20 cellular contexts compared by ENCODE assay signal in genomic region chr6:72406517-72406916, GRCh38.
DNase-seq lines count a peak whose midpoint lies in the region; ATAC-seq and TF ChIP-seq lines count a peak whose summit lies in the region.
"Had no signal": no experiment of that assay in that cellular context is flagged by ENCODE, and none has a peak within 500 bp of the region (broad histone marks: within the 10 kb centered on the region; RNA-seq: fewer than 3 reads in every experiment).

No MANE protein-coding gene starts in this region.

- H3K4me3 Mint-ChIP-seq in activated T-helper 17 cell treated with anti-CD3 and anti-CD28 coated beads, Interleukin-2, amount 50 U/mL, for 72 hours = no peak overlapping the region
- H3K4me3 Mint-ChIP-seq: CD8-positive, alpha-beta memory T cell; endodermal cell; memory B cell; naive thymus-derived CD8-positive, alpha-beta T cell had no signal

- H3K36me3 ChIP-seq in MM.1S (replicated peaks; ENCODE audit: insufficient read depth, low read length) (no peaks in the 10 kb centered on the region), PC-9 (ENCODE audit: low read depth) (no peaks in the 10 kb centered on the region)

- intact Hi-C loops in PC-9 (cut with micrococcal nuclease; ENCODE audit: unreplicated experiment) = no loop called here

- H3K27me3 ChIP-seq in MM.1S (replicated peaks; ENCODE audit: insufficient read depth, low read length) = no peaks in the 10 kb centered on the region
- no peaks in the 10 kb centered on the region for H3K27me3 ChIP-seq in PC-9 (ENCODE audit: insufficient read depth, low read depth)

- no peaks in the 10 kb centered on the region for H3K9me3 Mint-ChIP-seq in activated T-helper 17 cell treated with anti-CD3 and anti-CD28 coated beads, Interleukin-2, amount 50 U/mL, for 72 hours
- H3K9me3 Mint-ChIP-seq: endodermal cell; memory B cell; naive thymus-derived CD8-positive, alpha-beta T cell had no signal

- H4K20me1 ChIP-seq in MM.1S (ENCODE audit: insufficient read depth, low read length) = no peaks in the 10 kb centered on the region
- no peaks in the 10 kb centered on the region for H4K20me1 ChIP-seq in PC-9 (ENCODE audit: insufficient read depth)

- CTCF ChIA-PET in PC-9 (lab: Charles Lee) = no interaction called here

- H3K27ac ChIP-seq in MM.1S (ENCODE audit: low read length) = no peak overlapping the region
- no peak overlapping the region for H3K27ac ChIP-seq in PC-9

- H3K9me2 ChIP-seq in MM.1S (replicated peaks; ENCODE audit: insufficient read depth, low read length) = no peaks in the 10 kb centered on the region
- H3K9me2 ChIP-seq in PC-9 (ENCODE audit: insufficient read depth) = no peaks in the 10 kb centered on the region

- H3K4me3 ChIP-seq in MM.1S (ENCODE audit: low read length) (no peak overlapping the region), PC-9 (no peak overlapping the region)

- H3K79me2 ChIP-seq in MM.1S (ENCODE audit: low read length) (no peaks in the 10 kb centered on the region), PC-9 (ENCODE audit: low read depth) (no peaks in the 10 kb centered on the region)

- no peak for TF ChIP-seq CTCF in MM.1S (IDR thresholded peaks at IDR 0.05; ENCODE audit: low read length)
- no peak for TF ChIP-seq CTCF in PC-9 (conservative IDR thresholded peaks at IDR 0.05)

- H3F3A ChIP-seq in MM.1S (ENCODE audit: insufficient read depth, low read length) = no peaks in the 10 kb centered on the region; the same call in 1 of the 2 replicates
- H3F3A ChIP-seq in PC-9 (ENCODE audit: insufficient read depth, low read depth) = no peaks in the 10 kb centered on the region

- H3K4me1 Mint-ChIP-seq in activated T-helper 17 cell treated with anti-CD3 and anti-CD28 coated beads, Interleukin-2, amount 50 U/mL, for 72 hours = no peaks in the 10 kb centered on the region
- H3K4me1 Mint-ChIP-seq: CD8-positive, alpha-beta memory T cell; endodermal cell; naive thymus-derived CD8-positive, alpha-beta T cell had no signal

- peaks cover 6% of the 10 kb centered on the region for H3K27me3 Mint-ChIP-seq in activated T-helper 17 cell treated with anti-CD3 and anti-CD28 coated beads, Interleukin-2, amount 50 U/mL, for 72 hours
- H3K27me3 Mint-ChIP-seq: memory B cell had no signal

- H2AFZ ChIP-seq in MM.1S (ENCODE audit: low read length) (peak overlapping the region; percentile 18; the same call in 1 of the 2 replicates), PC-9 (no peak overlapping the region)

- peak; percentile 47 for DNase-seq in MM.1S
- DNase-seq in NCI-H524 (lab: John Stamatoyannopoulos, UW) = no peak
- DNase-seq in GOT3 (lab: John Stamatoyannopoulos, UW) = no peak
- DNase-seq in PC-9 = no peak
- DNase-seq: activated naive CD4-positive, alpha-beta T cell treated with Interleukin-2 at 50 U/mL for 16 hours; aorta; CD8-positive, alpha-beta memory T cell; DMS79 treated with DMSO at 0.1 percent for 48 hours; endodermal cell; naive thymus-derived CD8-positive, alpha-beta T cell; NCI-H1092 treated with DMSO at 0.1 percent for 48 hours; NCI-H2171; NCI-H82; posterior cingulate gyrus; stimulated activated CD4-positive, alpha-beta T cell treated with anti-CD3 and anti-CD28 coated beads, Interleukin-4, amount 100 ng/mL, for 1 hour had no signal

- BruUV-seq in PC-9 (replicated peaks; lab: Mats Ljungman, UMichigan) = no TSS peak

- POLR2A ChIA-PET in PC-9 (lab: Charles Lee; ENCODE audit: unreplicated experiment) = no interaction called here

- H3K27ac Mint-ChIP-seq in activated T-helper 17 cell treated with anti-CD3 and anti-CD28 coated beads, Interleukin-2, amount 50 U/mL, for 72 hours = no peak overlapping the region
- H3K27ac Mint-ChIP-seq: endodermal cell; memory B cell; naive thymus-derived CD8-positive, alpha-beta T cell had no signal

- peak overlapping the region; percentile 25; the same call in 1 of the 2 replicates for H3K4me2 ChIP-seq in MM.1S (ENCODE audit: low read depth, low read length)
- H3K4me2 ChIP-seq in PC-9 = no peak overlapping the region

- H3K36me3 Mint-ChIP-seq in activated T-helper 17 cell treated with anti-CD3 and anti-CD28 coated beads, Interleukin-2, amount 50 U/mL, for 72 hours (ENCODE audit: low read depth) = no peaks in the 10 kb centered on the region
- H3K36me3 Mint-ChIP-seq: CD8-positive, alpha-beta memory T cell; memory B cell; naive thymus-derived CD8-positive, alpha-beta T cell had no signal

- no peak overlapping the region for H3K9ac ChIP-seq in MM.1S (ENCODE audit: low read length)

- ATAC-seq in GM18907 (IDR thresholded peaks at IDR 0.05; ENCODE audit: unreplicated experiment) (peak; percentile 65), GM21528 (IDR thresholded peaks at IDR 0.05; ENCODE audit: low FRiP score, unreplicated experiment) (peak; percentile 70), HG02938 (IDR thresholded peaks at IDR 0.05; ENCODE audit: unreplicated experiment) (peak; percentile 68)
- ATAC-seq in activated T-helper 17 cell treated with anti-CD3 and anti-CD28 coated beads, Interleukin-2, amount 50 U/mL, for 72 hours (replicated peaks) = no peak
- ATAC-seq: naive thymus-derived CD8-positive, alpha-beta T cell had no signal

- H3K9me3 ChIP-seq in MM.1S (replicated peaks; ENCODE audit: insufficient read depth, low read length) (no peaks in the 10 kb centered on the region), PC-9 (ENCODE audit: insufficient read depth, low read depth) (no peaks in the 10 kb centered on the region)

- H3K4me1 ChIP-seq in MM.1S (ENCODE audit: low read length) (peaks cover 10% of the 10 kb centered on the region), PC-9 (replicated peaks; ENCODE audit: insufficient read depth) (no peaks in the 10 kb centered on the region)
